ENCODE assay signal across 10 cellular contexts in genomic region chr19:42185281-42185680, GRCh38. TPM values are rescaled to one million over a fixed set of nuclear protein-coding genes. Genes with fewer than 3 reads are reported as not detected.
A peak's percentile ranks its signal among the peaks of the same experiment; 100 is the strongest.
DNase-seq lines count a peak whose midpoint lies in the region; TF ChIP-seq lines count a peak whose summit lies in the region.
"Had no signal": no experiment of that assay in that cellular context is flagged by ENCODE, and none has a peak within 500 bp of the region (broad histone marks: within the 10 kb centered on the region; RNA-seq: fewer than 3 reads in every experiment).

No MANE protein-coding gene starts in this region.

- H3K9me3 Mint-ChIP-seq in activated naive CD4-positive, alpha-beta T cell treated with anti-CD3 and anti-CD28 coated beads, Interleukin-2, amount 10 ng/mL, durations not matched to agents 7 days and 5 days: no peaks in the 10 kb centered on the region
- no peaks in the 10 kb centered on the region for H3K9me3 Mint-ChIP-seq in stimulated activated naive CD8-positive, alpha-beta T cell treated with anti-CD3 and anti-CD28 coated beads, Interleukin-15, Interleukin-2, amounts not matched to agents 100 ng/mL and 50 ng/mL, for 24 hours
- H3K9me3 Mint-ChIP-seq in type B pancreatic cell: no peaks in the 10 kb centered on the region

- peaks cover 24% of the 10 kb centered on the region for H3K27me3 Mint-ChIP-seq in activated naive CD4-positive, alpha-beta T cell treated with anti-CD3 and anti-CD28 coated beads, Interleukin-2, amount 10 ng/mL, durations not matched to agents 7 days and 5 days
- H3K27me3 Mint-ChIP-seq in stimulated activated naive CD8-positive, alpha-beta T cell treated with anti-CD3 and anti-CD28 coated beads, Interleukin-15, Interleukin-2, amounts not matched to agents 100 ng/mL and 50 ng/mL, for 24 hours: no peaks in the 10 kb centered on the region
- H3K27me3 Mint-ChIP-seq in type B pancreatic cell: peaks cover 62% of the 10 kb centered on the region

- TF ChIP-seq CTCF in fibroblast of pulmonary artery (IDR thresholded peaks at IDR 0.05; ENCODE audit: low read length, missing control alignments) (no peak), type B pancreatic cell (conservative IDR thresholded peaks at IDR 0.05) (no peak)

- peak overlapping the region; percentile 2 for H3K4me3 Mint-ChIP-seq in activated naive CD4-positive, alpha-beta T cell treated with anti-CD3 and anti-CD28 coated beads, Interleukin-2, amount 10 ng/mL, durations not matched to agents 7 days and 5 days
- no peak overlapping the region for H3K4me3 Mint-ChIP-seq in stimulated activated naive CD8-positive, alpha-beta T cell treated with anti-CD3 and anti-CD28 coated beads, Interleukin-15, Interleukin-2, amounts not matched to agents 100 ng/mL and 50 ng/mL, for 24 hours
- no peak overlapping the region for H3K4me3 Mint-ChIP-seq in type B pancreatic cell

- peak overlapping the region; percentile 50 for H3K27ac Mint-ChIP-seq in activated naive CD4-positive, alpha-beta T cell treated with anti-CD3 and anti-CD28 coated beads, Interleukin-2, amount 10 ng/mL, durations not matched to agents 7 days and 5 days
- H3K27ac Mint-ChIP-seq in stimulated activated naive CD8-positive, alpha-beta T cell treated with anti-CD3 and anti-CD28 coated beads, Interleukin-15, Interleukin-2, amounts not matched to agents 100 ng/mL and 50 ng/mL, for 24 hours: peak overlapping the region; percentile 22
- no peak overlapping the region for H3K27ac Mint-ChIP-seq in type B pancreatic cell

- peak; percentile 64 for DNase-seq in activated naive CD4-positive, alpha-beta T cell treated with anti-CD3 and anti-CD28 coated beads, Interleukin-2, amount 10 ng/mL, durations not matched to agents 7 days and 5 days
- DNase-seq in activated naive CD4-positive, alpha-beta T cell treated with Interleukin-2 at 50 U/mL for 16 hours: no peak
- peak; percentile 55 for DNase-seq in SKM-1 treated with dmso at 0.1 percent for 144 hours (lab: John Stamatoyannopoulos, UW; ENCODE audit: unreplicated experiment)
- DNase-seq in fibroblast of pulmonary artery (ENCODE audit: low read depth): peak; percentile 40
- DNase-seq in amygdala (lab: John Stamatoyannopoulos, UW): no peak
- no peak for DNase-seq in type B pancreatic cell (ENCODE audit: extremely low spot score, unreplicated experiment)
- no peak for DNase-seq in cerebellum (ENCODE audit: low spot score)
- DNase-seq: SJCRH30 had no signal

- no peak overlapping the region for H3K4me3 ChIP-seq in fibroblast of pulmonary artery (replicated peaks; ENCODE audit: low read depth, low read length)
- H3K4me3 ChIP-seq: gastrocnemius medialis, SJCRH30 had no signal

- no peaks in the 10 kb centered on the region for H3K36me3 Mint-ChIP-seq in activated naive CD4-positive, alpha-beta T cell treated with anti-CD3 and anti-CD28 coated beads, Interleukin-2, amount 10 ng/mL, durations not matched to agents 7 days and 5 days
- H3K36me3 Mint-ChIP-seq in stimulated activated naive CD8-positive, alpha-beta T cell treated with anti-CD3 and anti-CD28 coated beads, Interleukin-15, Interleukin-2, amounts not matched to agents 100 ng/mL and 50 ng/mL, for 24 hours (ENCODE audit: low read depth): no peaks in the 10 kb centered on the region
- no peaks in the 10 kb centered on the region for H3K36me3 Mint-ChIP-seq in type B pancreatic cell

- CTCF ChIA-PET in activated naive CD4-positive, alpha-beta T cell treated with anti-CD3 and anti-CD28 coated beads, Interleukin-2, amount 10 ng/mL, durations not matched to agents 7 days and 5 days (lab: Charles Lee): interaction anchor here (0.7 to 5.4 kb wide), 16 partner anchors 10 to 94 kb away, joined by 3 to 34 read pairs (median 6); partner anchors contain the start of genes GSK3A, POU2F2 and ZNF526

- peaks cover 55% of the 10 kb centered on the region for H3K4me1 Mint-ChIP-seq in activated naive CD4-positive, alpha-beta T cell treated with anti-CD3 and anti-CD28 coated beads, Interleukin-2, amount 10 ng/mL, durations not matched to agents 7 days and 5 days
- peaks cover 42% of the 10 kb centered on the region for H3K4me1 Mint-ChIP-seq in stimulated activated naive CD8-positive, alpha-beta T cell treated with anti-CD3 and anti-CD28 coated beads, Interleukin-15, Interleukin-2, amounts not matched to agents 100 ng/mL and 50 ng/mL, for 24 hours (ENCODE audit: low read depth)
- H3K4me1 Mint-ChIP-seq in type B pancreatic cell (ENCODE audit: unreplicated experiment): peaks cover 9% of the 10 kb centered on the region

RNA-seq across cellular contexts. Expression of gene DEDD2, which starts 32.2 kb away (rescaled TPM):
- total RNA-seq in type B pancreatic cell (ENCODE audit: low replicate concordance) (23.7 and 29.3 TPM in 2 replicates), cerebellum (17.8 TPM)

RNA-seq across cellular contexts. Expression of gene ZNF526, which starts 34.8 kb away (rescaled TPM):
- total RNA-seq in type B pancreatic cell (ENCODE audit: low replicate concordance) (18.2 and 19.3 TPM in 2 replicates), cerebellum (6.4 TPM)

RNA-seq across cellular contexts. Expression of gene POU2F2, which starts 53.0 kb away (rescaled TPM):
- total RNA-seq in type B pancreatic cell (ENCODE audit: low replicate concordance) (0.57 and 1.7 TPM in 2 replicates), cerebellum (3.7 TPM)

RNA-seq across cellular contexts. Expression of gene GSK3A, which starts 57.1 kb away (rescaled TPM):
- total RNA-seq in type B pancreatic cell (ENCODE audit: low replicate concordance) (43.5 and 49.1 TPM in 2 replicates), cerebellum (16.8 TPM)

Comparison
In these comparisons a context has a peak if more than half of its experiments do, and no peak if none do; other contexts are left out.
1. DNase-seq: peak in activated naive CD4-positive, alpha-beta T cell treated with anti-CD3 and anti-CD28 coated beads, Interleukin-2, amount 10 ng/mL, durations not matched to agents 7 days and 5 days (single experiment), SKM-1 treated with dmso at 0.1 percent for 144 hours (single experiment) and fibroblast of pulmonary artery (single experiment); none in activated naive CD4-positive, alpha-beta T cell treated with Interleukin-2 at 50 U/mL for 16 hours (single experiment), amygdala (0 of 56), type B pancreatic cell (single experiment) and cerebellum (single experiment).